ENCODE assay signal across 33 cellular contexts in the genomic region with DNA sequence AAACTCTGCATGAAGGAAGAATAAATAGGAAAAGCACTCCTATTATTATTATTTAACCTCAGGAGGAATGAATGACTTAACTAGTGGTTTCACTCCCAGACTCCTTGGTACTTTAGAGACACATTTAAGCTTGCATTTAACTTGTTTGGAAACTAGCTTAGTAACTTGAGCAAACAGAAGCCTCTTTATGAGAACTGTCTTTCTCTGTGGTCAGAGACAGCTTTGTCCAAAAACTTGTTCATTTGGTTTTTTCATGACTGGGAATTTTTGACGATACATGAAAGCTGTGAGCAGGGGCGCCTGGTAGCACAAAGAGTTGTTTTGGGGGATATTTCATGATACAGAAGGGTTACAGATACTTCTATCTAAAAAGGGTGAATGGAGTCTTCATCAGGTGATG. TPM values are rescaled to one million over a fixed set of nuclear protein-coding genes. Genes with fewer than 3 reads are reported as not detected.
"Had no signal": no experiment of that assay in that cellular context is flagged by ENCODE, and none has a peak within 500 bp of the region (broad histone marks: within the 10 kb centered on the region; RNA-seq: fewer than 3 reads in every experiment).

No MANE protein-coding gene starts in this region.

- H3K4me3 Mint-ChIP-seq: activated CD4-positive, alpha-beta T cell treated with anti-CD3 and anti-CD28 coated beads for 36 hours; activated CD4-positive, alpha-beta T cell treated with anti-CD3 and anti-CD28 coated beads, Interleukin-2, amount 10 ng/mL, durations not matched to agents 7 days and 5 days; activated CD8-positive, alpha-beta T cell treated with anti-CD3 and anti-CD28 coated beads, Interleukin-2, amount 10 ng/mL, durations not matched to agents 7 days and 5 days; activated naive CD4-positive, alpha-beta T cell treated with anti-CD3 and anti-CD28 coated beads for 36 hours; activated T-cell treated with anti-CD3 and anti-CD28 coated beads, Interleukin-2, amount 50 U/mL, for 4 hours; activated T-helper 1 cell treated with anti-CD3 and anti-CD28 coated beads, Interleukin-12 subunit alpha, Interleukin-12 subunit beta, Interleukin-2, Interleukin-4 antibody, amounts not matched to agents 30 ng/mL and 10 ng/mL and 1 ng/mL, durations not matched to agents 14 hours and 24 hours and 36 hours; brain; WTC11 had no signal

- H3K27ac Mint-ChIP-seq: activated CD4-positive, alpha-beta T cell treated with anti-CD3 and anti-CD28 coated beads for 36 hours; activated CD4-positive, alpha-beta T cell treated with anti-CD3 and anti-CD28 coated beads, Interleukin-2, amount 10 ng/mL, durations not matched to agents 7 days and 5 days; activated CD8-positive, alpha-beta T cell treated with anti-CD3 and anti-CD28 coated beads, Interleukin-2, amount 10 ng/mL, durations not matched to agents 7 days and 5 days; activated naive CD4-positive, alpha-beta T cell treated with anti-CD3 and anti-CD28 coated beads for 36 hours; activated naive CD4-positive, alpha-beta T cell treated with anti-CD3 and anti-CD28 coated beads, Interleukin-2, amount 50 U/mL, for 72 hours; activated T-helper 1 cell treated with anti-CD3 and anti-CD28 coated beads, Interleukin-12 subunit alpha, Interleukin-12 subunit beta, Interleukin-2, Interleukin-4 antibody, amounts not matched to agents 30 ng/mL and 10 ng/mL and 1 ng/mL, durations not matched to agents 14 hours and 24 hours and 36 hours; brain; WTC11 had no signal

- DNase-seq: activated CD4-positive, alpha-beta T cell treated with anti-CD3 and anti-CD28 coated beads for 36 hours; activated CD4-positive, alpha-beta T cell treated with anti-CD3 and anti-CD28 coated beads, Interleukin-2, amount 10 ng/mL, durations not matched to agents 7 days and 5 days; activated CD4-positive, alpha-beta T cell treated with anti-CD3 and anti-CD28 coated beads, Interleukin-2, amount 50 U/mL, for 48 hours; activated CD8-positive, alpha-beta T cell treated with anti-CD3 and anti-CD28 coated beads, Interleukin-2, amount 10 ng/mL, durations not matched to agents 7 days and 5 days; activated gamma-delta T cell treated with Interleukin-2 at 50 U/mL for 16 hours; activated naive CD4-positive, alpha-beta T cell treated with anti-CD3 and anti-CD28 coated beads for 36 hours; activated T-cell treated with anti-CD3 and anti-CD28 coated beads for 4 hours; activated T-cell treated with anti-CD3 and anti-CD28 coated beads, Interleukin-2, amount 50 U/mL, for 4 hours; adrenal gland; caudate nucleus; cerebellar nuclear complex; Karpas-422; NCI-H1417 treated with DMSO at 0.1 percent for 48 hours; NCI-H187 treated with DMSO at 0.1 percent for 48 hours; NCI-H2081; NCI-H2171 treated with DMSO at 0.1 percent for 48 hours; NCI-H2227 treated with DMSO at 0.1 percent for 48 hours; NCI-H510A treated with DMSO at 0.1 percent for 48 hours; NCI-H526 treated with DMSO at 0.1 percent for 48 hours; NCI-H774; PC-9; SIG-M5; T1000 had no signal

- H3K9me3 Mint-ChIP-seq: activated CD4-positive, alpha-beta T cell treated with anti-CD3 and anti-CD28 coated beads, Interleukin-2, amount 10 ng/mL, durations not matched to agents 7 days and 5 days; activated naive CD4-positive, alpha-beta T cell treated with anti-CD3 and anti-CD28 coated beads for 36 hours; activated naive CD4-positive, alpha-beta T cell treated with anti-CD3 and anti-CD28 coated beads, Interleukin-2, amount 50 U/mL, for 72 hours; activated T-cell treated with anti-CD3 and anti-CD28 coated beads, Interleukin-2, amount 50 U/mL, for 4 hours; activated T-helper 1 cell treated with anti-CD3 and anti-CD28 coated beads, Interleukin-12 subunit alpha, Interleukin-12 subunit beta, Interleukin-2, Interleukin-4 antibody, amounts not matched to agents 30 ng/mL and 10 ng/mL and 1 ng/mL, durations not matched to agents 14 hours and 24 hours and 36 hours; brain had no signal

- ATAC-seq: activated CD4-positive, alpha-beta T cell treated with anti-CD3 and anti-CD28 coated beads for 36 hours; activated CD4-positive, CD25-positive, alpha-beta regulatory T cell treated with anti-CD3 and anti-CD28 coated beads, Interleukin-2, amount 50 U/mL, for 24 hours; activated CD8-positive, alpha-beta T cell treated with anti-CD3 and anti-CD28 coated beads, Interleukin-2, amount 10 ng/mL, durations not matched to agents 7 days and 5 days; activated naive CD4-positive, alpha-beta T cell treated with anti-CD3 and anti-CD28 coated beads, Interleukin-2, amount 50 U/mL, for 72 hours; activated T-cell treated with anti-CD3 and anti-CD28 coated beads, Interleukin-2, amount 50 U/mL, for 4 hours; Right ventricle myocardium inferior; WTC11 had no signal

- H3K36me3 Mint-ChIP-seq: activated naive CD4-positive, alpha-beta T cell treated with anti-CD3 and anti-CD28 coated beads, Interleukin-2, amount 50 U/mL, for 72 hours; brain; WTC11 had no signal

- H3K4me1 Mint-ChIP-seq: activated CD4-positive, alpha-beta T cell treated with anti-CD3 and anti-CD28 coated beads for 36 hours; activated CD4-positive, alpha-beta T cell treated with anti-CD3 and anti-CD28 coated beads, Interleukin-2, amount 10 ng/mL, durations not matched to agents 7 days and 5 days; brain had no signal

RNA-seq across cellular contexts. Expression of a gene that starts 33.6 kb away (rescaled TPM):
- total RNA-seq: activated CD4-positive, alpha-beta T cell treated with anti-CD3 and anti-CD28 coated beads for 36 hours; activated CD4-positive, alpha-beta T cell treated with anti-CD3 and anti-CD28 coated beads, Interleukin-2, amount 10 ng/mL, durations not matched to agents 7 days and 5 days; activated CD8-positive, alpha-beta T cell treated with anti-CD3 and anti-CD28 coated beads, Interleukin-2, amount 10 ng/mL, durations not matched to agents 7 days and 5 days; activated naive CD4-positive, alpha-beta T cell treated with anti-CD3 and anti-CD28 coated beads for 36 hours; activated naive CD4-positive, alpha-beta T cell treated with anti-CD3 and anti-CD28 coated beads, Interleukin-2, amount 50 U/mL, for 72 hours; activated T-cell treated with anti-CD3 and anti-CD28 coated beads, Interleukin-2, amount 50 U/mL, for 4 hours; activated T-helper 1 cell treated with anti-CD3 and anti-CD28 coated beads, Interleukin-12 subunit alpha, Interleukin-12 subunit beta, Interleukin-2, Interleukin-4 antibody, amounts not matched to agents 30 ng/mL and 10 ng/mL and 1 ng/mL, durations not matched to agents 14 hours and 24 hours and 36 hours; adrenal gland; MCF 10A; OCI-LY7; Right ventricle myocardium inferior; T-helper 1 cell treated with Interleukin-12 subunit alpha and Interleukin-12 subunit beta and Interleukin-4 antibody, amounts not matched to agents 30 ng/mL and 1 ng/mL, for 36 hours; T-helper 2 cell treated with Interferon-gamma antibody and Interleukin-4, amounts not matched to agents 100 ng/mL and 5 ng/mL, for 36 hours; WTC11 had no signal
- polyA plus RNA-seq: adrenal gland had no signal
